ENCODE assay signal across 10 cellular contexts in the genomic region with DNA sequence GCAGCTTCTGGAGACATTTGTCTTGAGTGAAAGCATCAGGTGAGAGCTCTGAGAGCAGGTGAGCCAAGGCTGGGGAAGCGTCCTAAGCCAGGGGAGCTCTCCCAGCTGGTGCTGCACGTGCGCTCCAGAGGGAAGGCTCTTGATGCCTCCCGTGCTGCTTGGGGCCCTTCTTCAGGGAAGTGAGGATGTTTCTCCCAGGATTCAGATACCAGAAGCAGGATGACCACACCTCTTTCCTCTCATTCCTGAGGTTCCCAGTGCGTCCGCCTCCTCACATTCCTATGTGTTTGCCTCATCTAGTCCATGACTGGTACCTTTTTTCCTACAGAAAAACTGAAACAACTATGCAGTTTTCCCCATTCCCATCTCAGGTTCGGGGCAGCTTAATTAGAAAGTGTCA.
DNase-seq lines count a peak whose midpoint lies in the region; ATAC-seq and TF ChIP-seq lines count a peak whose summit lies in the region.
"Had no signal": no experiment of that assay in that cellular context is flagged by ENCODE, and none has a peak within 500 bp of the region (broad histone marks: within the 10 kb centered on the region; RNA-seq: fewer than 3 reads in every experiment).

No MANE protein-coding gene starts in this region.

- H2AK5ac ChIP-seq in IMR-90 (ENCODE audit: low read depth, low read length), result peak overlapping the region; percentile 100

- H3K56ac ChIP-seq in IMR-90 (ENCODE audit: extremely low read depth, insufficient read depth, low read length), result peak overlapping the region; percentile 89

- H4K20me1 ChIP-seq in IMR-90 (ENCODE audit: insufficient read depth, low read length), result no peaks in the 10 kb centered on the region

- peak overlapping the region; percentile 100 for H2BK120ac ChIP-seq in IMR-90 (ENCODE audit: low read depth, low read length)

- TF ChIP-seq POLR2A in IMR-90 (IDR thresholded peaks at IDR 0.05; ENCODE audit: low read depth, low read length) (peak; percentile 59; the same call in 1 of the 2 replicates), breast epithelium (IDR thresholded peaks at IDR 0.05) (no peak), thyroid gland (IDR thresholded peaks at IDR 0.05) (no peak)

- TF ChIP-seq RAD21 in IMR-90 (IDR thresholded peaks at IDR 0.05; ENCODE audit: low read length), result 0 out of 2 replicates have a peak, but pooled peaks have one; percentile 1

- peak overlapping the region; percentile 53 for H3K4me2 ChIP-seq in IMR-90 (ENCODE audit: low read depth, low read length)

- H2AFZ ChIP-seq in IMR-90 (replicated peaks; ENCODE audit: low read length, poor library complexity), result peak overlapping the region; percentile 87

- 0 out of 4 replicates have a peak, but pooled peaks cover 0 to 9% of the 10 kb centered on the region in 2 experiments for H3K79me1 ChIP-seq in IMR-90 (ENCODE audit: low read depth in 1 of 2, low read length in 2 of 2)

- peak overlapping the region; percentile 96 for H3K14ac ChIP-seq in IMR-90 (replicated peaks; ENCODE audit: low read depth, low read length)

- TF ChIP-seq CTCF in AG04450 (IDR thresholded peaks at IDR 0.05; ENCODE audit: low read depth, low read length), result no peak
- TF ChIP-seq CTCF in IMR-90 (conservative IDR thresholded peaks at IDR 0.05; ENCODE audit: low read depth, low read length), result no peak
- no peak for TF ChIP-seq CTCF in breast epithelium (IDR thresholded peaks at IDR 0.05)
- TF ChIP-seq CTCF in thyroid gland (IDR thresholded peaks at IDR 0.05), result no peak

- H3K23ac ChIP-seq in IMR-90 (ENCODE audit: low read depth, low read length), result peak overlapping the region; percentile 97

- peak overlapping the region; percentile 96 for H2BK15ac ChIP-seq in IMR-90 (ENCODE audit: low read depth, low read length)

- peak; percentile 82 for DNase-seq in AG04450 (ENCODE audit: low read depth, low spot score)
- DNase-seq in IMR-90, result peak; percentile 95
- DNase-seq in breast epithelium (ENCODE audit: low spot score in 2 of 2), result peak in 1 of 2 donors; percentile 70
- DNase-seq in kidney glomerular epithelial cell (lab: John Stamatoyannopoulos, UW), result peak; percentile 92
- no peak for DNase-seq in NCI-H1694 (lab: John Stamatoyannopoulos, UW)
- DNase-seq in thyroid gland, result no peak
- DNase-seq: activated B cell treated with CpG ODN at 0.5 μM for 24 hours; CD4-positive, CD25-positive, alpha-beta regulatory T cell had no signal

- H3K9ac ChIP-seq in IMR-90 (ENCODE audit: low read depth, low read length), result peak overlapping the region; percentile 31; the same call in 1 of the 2 replicates

- H2BK5ac ChIP-seq in IMR-90 (ENCODE audit: low read depth, low read length, poor library complexity, severe bottlenecking), result peak overlapping the region; percentile 98

- CTCF ChIA-PET in AG04450 (lab: Charles Lee) (no interaction called here), IMR-90 (lab: Yijun Ruan, JAX) (no interaction called here)

- intact Hi-C loops in IMR-90 (cut with micrococcal nuclease), result loop anchor here (5.0 kb wide), 1 partner anchor 90 kb away; no protein-coding TSS in a partner anchor
- intact Hi-C loops in breast epithelium (cut with DNase I; ENCODE audit: low total_unique reads), result no loop called here
- intact Hi-C loops in thyroid gland (cut with DNase I), result no loop called here

- H4K5ac ChIP-seq in IMR-90 (ENCODE audit: low read depth, low read length), result peak overlapping the region; percentile 80

- POLR2A ChIA-PET in AG04450 (lab: Yijun Ruan, JAX), result interaction anchor here (0.8 kb wide), 1 partner anchor 29 kb away, joined by 5 read pairs; no protein-coding TSS in a partner anchor
- POLR2A ChIA-PET in IMR-90 (lab: Charles Lee; ENCODE audit: unreplicated experiment), result no interaction called here

- peak overlapping the region; percentile 95 for H2AK9ac ChIP-seq in IMR-90 (replicated peaks; ENCODE audit: low read depth, low read length, poor library complexity)

- WGBS in IMR-90 (ENCODE audit: extremely low coverage in 2 of 2, insufficient read length in 1 of 2), 2 experiments, result no CpG with 5 or more reads among the region's 7 CpGs
- 67 to 73% methylated on average over 7 of the region's 7 CpGs for WGBS in thyroid gland, 2 donors

- H3K27me3 ChIP-seq in AG04450 (ENCODE audit: control insufficient read depth, insufficient read depth, low read length), result no peaks in the 10 kb centered on the region
- no peaks in the 10 kb centered on the region for H3K27me3 ChIP-seq in IMR-90 (ENCODE audit: control insufficient read depth, insufficient read depth, low read length)
- no peaks in the 10 kb centered on the region for H3K27me3 ChIP-seq in breast epithelium
- no peaks in the 10 kb centered on the region for H3K27me3 ChIP-seq in thyroid gland

- in situ Hi-C loops in IMR-90 (cut with MboI; ENCODE audit: low sequenced_read_pairs), result no loop called here

- peak; percentile 90 for ATAC-seq in IMR-90 (ENCODE audit: low read depth)
- ATAC-seq in HG03521 (IDR thresholded peaks at IDR 0.05; ENCODE audit: unreplicated experiment), result no peak
- ATAC-seq in HG02884 (IDR thresholded peaks at IDR 0.05; ENCODE audit: unreplicated experiment), result no peak

- H3K36me3 ChIP-seq in IMR-90 (ENCODE audit: control insufficient read depth, insufficient read depth, low read length), result no peaks in the 10 kb centered on the region
- H3K36me3 ChIP-seq in breast epithelium, result no peaks in the 10 kb centered on the region
- no peaks in the 10 kb centered on the region for H3K36me3 ChIP-seq in thyroid gland

- H3K4me3 ChIP-seq in AG04450 (ENCODE audit: low read depth, low read length) (no peak overlapping the region), IMR-90 (ENCODE audit: insufficient read depth, low read depth, low read length) (no peak overlapping the region), breast epithelium (no peak overlapping the region), thyroid gland (replicated peaks in 1 of 3) (no peak overlapping the region)

- H2BK20ac ChIP-seq in IMR-90 (ENCODE audit: low read depth, low read length), result peak overlapping the region; percentile 100

- peaks cover 26% of the 10 kb centered on the region for H3K9me1 ChIP-seq in IMR-90 (ENCODE audit: insufficient read depth, low read length)

- H4K91ac ChIP-seq in IMR-90 (ENCODE audit: insufficient read depth, low read depth, low read length), result peak overlapping the region; percentile 99

- H3K9me3 ChIP-seq in AG04450 (ENCODE audit: control insufficient read depth, insufficient read depth, low read length), result no peaks in the 10 kb centered on the region; the same call in 1 of the 2 replicates
- H3K9me3 ChIP-seq in IMR-90 (ENCODE audit: control insufficient read depth, insufficient read depth, low read length), result no peaks in the 10 kb centered on the region
- no peaks in the 10 kb centered on the region for H3K9me3 ChIP-seq in breast epithelium
- no peaks in the 10 kb centered on the region for H3K9me3 ChIP-seq in thyroid gland

- H4K8ac ChIP-seq in IMR-90 (ENCODE audit: low read depth in 2 of 2, low read length in 2 of 2), result peak overlapping the region; percentile 90 to 97

- peak overlapping the region; percentile 99 for H3K4ac ChIP-seq in IMR-90 (ENCODE audit: low read depth, low read length)

- dilution Hi-C loops in IMR-90 (cut with HindIII; ENCODE audit: low sequenced_read_pairs, unreplicated experiment), result no loop called here

- no TSS peak for BruUV-seq in IMR-90 (replicated peaks; lab: Mats Ljungman, UMichigan)

- peak overlapping the region; percentile 89 for H3K18ac ChIP-seq in IMR-90 (ENCODE audit: low read depth, low read length)

- H3K4me1 ChIP-seq in IMR-90 (ENCODE audit: control insufficient read depth, insufficient read depth, low read length) (peaks cover 19% of the 10 kb centered on the region), breast epithelium (no peaks in the 10 kb centered on the region), thyroid gland (no peaks in the 10 kb centered on the region)

- H3K27ac ChIP-seq in AG04450 (ENCODE audit: low read depth, low read length) (peak overlapping the region; percentile 85), IMR-90 (ENCODE audit: insufficient read depth, low read length) (peak overlapping the region; percentile 75), breast epithelium (peak overlapping the region; percentile 45 to 48), thyroid gland (no peak overlapping the region)

TF ChIP-seq in IMR-90, 13 proteins besides CTCF, POLR2A, EP300 and RAD21:
- TF ChIP-seq, protein P1, sequence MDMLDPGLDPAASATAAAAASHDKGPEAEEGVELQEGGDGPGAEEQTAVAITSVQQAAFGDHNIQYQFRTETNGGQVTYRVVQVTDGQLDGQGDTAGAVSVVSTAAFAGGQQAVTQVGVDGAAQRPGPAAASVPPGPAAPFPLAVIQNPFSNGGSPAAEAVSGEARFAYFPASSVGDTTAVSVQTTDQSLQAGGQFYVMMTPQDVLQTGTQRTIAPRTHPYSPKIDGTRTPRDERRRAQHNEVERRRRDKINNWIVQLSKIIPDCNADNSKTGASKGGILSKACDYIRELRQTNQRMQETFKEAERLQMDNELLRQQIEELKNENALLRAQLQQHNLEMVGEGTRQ (IDR thresholded peaks at IDR 0.05; ENCODE audit: low read depth, low read length), result no peak
- TF ChIP-seq RCOR1 (IDR thresholded peaks at IDR 0.05; ENCODE audit: insufficient replicate concordance, low read length), result peak; percentile 67
- TF ChIP-seq CEBPB (IDR thresholded peaks at IDR 0.05; ENCODE audit: low read depth, low read length), result peak; percentile 58; the same call in 1 of the 2 replicates
- TF ChIP-seq NFE2L2 (IDR thresholded peaks at IDR 0.05; ENCODE audit: low read depth, low read length), result peak; percentile 38; the same call in 1 of the 2 replicates
- peak; percentile 97 for TF ChIP-seq BHLHE40 (IDR thresholded peaks at IDR 0.05; ENCODE audit: low read depth, low read length)
- TF ChIP-seq SMC3 (IDR thresholded peaks at IDR 0.05; ENCODE audit: low read depth, low read length), result no peak
- TF ChIP-seq, protein P2, sequence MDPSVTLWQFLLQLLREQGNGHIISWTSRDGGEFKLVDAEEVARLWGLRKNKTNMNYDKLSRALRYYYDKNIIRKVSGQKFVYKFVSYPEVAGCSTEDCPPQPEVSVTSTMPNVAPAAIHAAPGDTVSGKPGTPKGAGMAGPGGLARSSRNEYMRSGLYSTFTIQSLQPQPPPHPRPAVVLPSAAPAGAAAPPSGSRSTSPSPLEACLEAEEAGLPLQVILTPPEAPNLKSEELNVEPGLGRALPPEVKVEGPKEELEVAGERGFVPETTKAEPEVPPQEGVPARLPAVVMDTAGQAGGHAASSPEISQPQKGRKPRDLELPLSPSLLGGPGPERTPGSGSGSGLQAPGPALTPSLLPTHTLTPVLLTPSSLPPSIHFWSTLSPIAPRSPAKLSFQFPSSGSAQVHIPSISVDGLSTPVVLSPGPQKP (IDR thresholded peaks at IDR 0.05; ENCODE audit: borderline replicate concordance, low read depth, low read length), result no peak
- TF ChIP-seq MXI1 (IDR thresholded peaks at IDR 0.05; ENCODE audit: borderline replicate concordance, low read depth, low read length), result 0 out of 2 replicates have a peak, but pooled peaks have one; percentile 10
- TF ChIP-seq CHD1 (IDR thresholded peaks at IDR 0.05; ENCODE audit: low read depth, low read length), result no peak

Comparison
In these comparisons a context has a peak if more than half of its experiments do, and no peak if none do; other contexts are left out.
1. DNase-seq: peak in AG04450 (single experiment), IMR-90 (single experiment) and kidney glomerular epithelial cell (single experiment); none in NCI-H1694 (single experiment) and thyroid gland (0 of 2).
2. H3K27ac ChIP-seq: peak in AG04450 (single experiment), IMR-90 (single experiment) and breast epithelium (2 of 2); none in thyroid gland (0 of 3).